Comparison of ENCODE assay signal across 8 cellular contexts in the genomic region with DNA sequence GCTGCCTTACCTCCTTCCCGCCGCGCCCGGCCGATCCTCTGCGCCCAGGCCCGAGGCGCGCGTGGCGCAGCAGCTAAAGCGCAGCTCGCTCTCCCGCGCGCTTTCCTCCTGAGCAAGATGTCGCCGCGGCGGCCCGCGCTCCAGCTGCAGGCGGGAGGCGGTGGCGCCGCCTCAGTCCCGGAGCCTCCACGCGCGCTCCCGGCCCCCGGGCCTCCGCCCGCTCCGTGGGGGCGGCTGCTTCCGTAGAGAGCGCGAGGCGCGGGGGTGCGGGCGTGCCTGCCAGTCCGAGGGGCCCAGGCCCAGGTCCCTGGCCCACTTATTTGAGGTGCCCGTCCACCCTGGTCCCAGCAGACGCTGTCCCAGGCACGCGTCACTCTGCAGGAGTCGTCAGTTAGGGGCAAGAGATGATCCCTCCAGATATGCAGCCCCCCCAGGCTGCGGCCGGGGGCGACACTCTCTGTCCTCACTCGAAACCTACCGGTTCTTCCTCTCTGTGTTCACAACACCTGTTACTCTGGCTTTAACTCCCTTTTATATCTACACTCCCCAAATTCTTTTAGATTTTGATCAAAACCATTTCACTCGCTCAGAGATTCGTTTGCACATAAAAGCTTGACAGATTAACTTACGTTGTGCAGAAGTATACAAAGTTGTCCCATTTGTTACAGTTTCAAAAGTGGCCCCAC. TPM values are rescaled to one million over a fixed set of nuclear protein-coding genes. Genes with fewer than 3 reads are reported as not detected.
DNase-seq lines count a peak whose midpoint lies in the region; ATAC-seq and TF ChIP-seq lines count a peak whose summit lies in the region.

A gene with protein sequence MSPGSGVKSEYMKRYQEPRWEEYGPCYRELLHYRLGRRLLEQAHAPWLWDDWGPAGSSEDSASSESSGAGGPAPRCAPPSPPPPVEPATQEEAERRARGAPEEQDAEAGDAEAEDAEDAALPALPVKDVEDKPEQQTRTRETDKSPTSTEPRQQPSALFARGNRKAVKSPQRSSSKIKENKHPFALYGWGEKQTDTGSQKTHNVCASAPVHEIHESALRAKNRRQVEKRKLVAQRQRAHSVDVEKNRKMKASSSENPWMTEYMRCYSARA (minus strand): TSS at position 146 of the 686 bp plus-strand sequence. CDS start 582 bp downstream, outside the sequence.

- TF ChIP-seq CTCF in GM13976 (IDR thresholded peaks at IDR 0.05; ENCODE audit: borderline replicate concordance, control extremely low read depth, extremely low read depth, insufficient read depth, missing control alignments) = no peak
- no peak for TF ChIP-seq CTCF in epithelial cell of esophagus (IDR thresholded peaks at IDR 0.05; ENCODE audit: insufficient read depth, low read depth, low read length, missing control alignments)

- H3K9me3 ChIP-seq in mononuclear cell (ENCODE audit: low read depth, low read length) = no peaks in the 10 kb centered on the region

- ATAC-seq in HG02870 (IDR thresholded peaks at IDR 0.05; ENCODE audit: unreplicated experiment) = peak; percentile 41

- peak; percentile 35 for DNase-seq in 8988T
- DNase-seq in GM13976 (ENCODE audit: low spot score) = peak; percentile 73
- DNase-seq in NCI-H2227 treated with DMSO at 0.1 percent for 48 hours (lab: John Stamatoyannopoulos, UW) = peak; percentile 81
- peak in 2 of 3 experiments; percentile 22 to 23 for DNase-seq in activated CD8-positive, alpha-beta memory T cell treated with anti-CD3 and anti-CD28 coated beads for 48 hours (ENCODE audit: low read depth in 2 of 3, low spot score in 2 of 3)
- DNase-seq in epithelial cell of esophagus (ENCODE audit: low read depth) = peak; percentile 53
- peak; percentile 53 for DNase-seq in stimulated activated CD8-positive, alpha-beta memory T cell treated with anti-CD3 and anti-CD28 coated beads, Interleukin-4, amount 100 ng/mL, for 48 hours

- H3K4me3 ChIP-seq in epithelial cell of esophagus (ENCODE audit: low read length) = peak within 1 kb of the TSS; percentile 62
- H3K4me3 ChIP-seq in mononuclear cell (ENCODE audit: low read length) = peak within 1 kb of the TSS; percentile 72

- H3K27me3 ChIP-seq in mononuclear cell (ENCODE audit: insufficient read depth, low read length) = no peaks in the 10 kb centered on the region

- peaks cover 48% of the 10 kb centered on the region for H3K4me1 ChIP-seq in mononuclear cell (ENCODE audit: insufficient read depth, low read length)

- in situ Hi-C loops in GM13976 (cut with MboI; ENCODE audit: low sequenced_read_pairs, unreplicated experiment) = no loop called here

RNA-seq across cellular contexts. Expression of the gene that starts here (rescaled TPM):
- 21.1 TPM for total RNA-seq in mononuclear cell

Comparison
In these comparisons a context has a peak if more than half of its experiments do, and no peak if none do; other contexts are left out.
1. Peak in every context shown above with its lines: DNase-seq, ATAC-seq and H3K4me3 ChIP-seq.
2. DNase-seq: peak in every context shown above with its lines; median percentile 81 in NCI-H2227 treated with DMSO at 0.1 percent for 48 hours; 73 in GM13976; 53 in epithelial cell of esophagus; 53 in stimulated activated CD8-positive, alpha-beta memory T cell treated with anti-CD3 and anti-CD28 coated beads, Interleukin-4, amount 100 ng/mL, for 48 hours; 35 in 8988T; 22 in activated CD8-positive, alpha-beta memory T cell treated with anti-CD3 and anti-CD28 coated beads for 48 hours.